In genomic region chr16:21134053-21134452, GRCh38 we compare ENCODE assay signal across 29 cellular contexts. TPM values are rescaled to one million over a fixed set of nuclear protein-coding genes. Genes with fewer than 3 reads are reported as not detected.
"Had no signal": no experiment of that assay in that cellular context is flagged by ENCODE, and none has a peak within 500 bp of the region (broad histone marks: within the 10 kb centered on the region; RNA-seq: fewer than 3 reads in every experiment).

No MANE protein-coding gene starts in this region.

- H3K27me3 ChIP-seq: ascending aorta, cardiac muscle cell had no signal

- H3K36me3 ChIP-seq: ascending aorta, cardiac muscle cell had no signal

- H3K4me3 ChIP-seq: ascending aorta, cardiac muscle cell had no signal

- ATAC-seq: activated CD8-positive, alpha-beta memory T cell treated with anti-CD3 and anti-CD28 coated beads, Interleukin-2, amount 10 ng/mL, durations not matched to agents 7 days and 5 days; activated CD8-positive, alpha-beta T cell treated with anti-CD3 and anti-CD28 coated beads, Interleukin-2, amount 10 ng/mL, durations not matched to agents 7 days and 5 days; activated naive CD8-positive, alpha-beta T cell treated with anti-CD3 and anti-CD28 coated beads, Interleukin-2, amount 50 U/mL, for 24 hours had no signal

- H3K4me1 ChIP-seq: ascending aorta had no signal

- H3K27ac ChIP-seq: ascending aorta, cardiac muscle cell, VCaP had no signal

- FAIRE-seq: bronchial epithelial cell, TTC549 had no signal

- H3K9me3 ChIP-seq: ascending aorta had no signal

- DNase-seq: activated B cell treated with CpG ODN at 0.5 μM for 24 hours; activated CD4-positive, alpha-beta memory T cell treated with anti-CD3 and anti-CD28 coated beads, Interleukin-2, amount 10 ng/mL, durations not matched to agents 7 days and 5 days; activated CD4-positive, alpha-beta T cell treated with anti-CD3 and anti-CD28 coated beads for 4 hours; activated CD4-positive, alpha-beta T cell treated with anti-CD3 and anti-CD28 coated beads, Interleukin-2, amount 10 ng/mL, durations not matched to agents 7 days and 5 days; activated CD4-positive, alpha-beta T cell treated with anti-CD3 and anti-CD28 coated beads, Interleukin-2, amount 50 U/mL, for 48 hours; activated CD4-positive, CD25-positive, alpha-beta regulatory T cell treated with anti-CD3 and anti-CD28 coated beads, Interleukin-2, amount 50 U/mL, for 72 hours; activated CD8-positive, alpha-beta memory T cell treated with anti-CD3 and anti-CD28 coated beads for 24 hours; activated CD8-positive, alpha-beta memory T cell treated with anti-CD3 and anti-CD28 coated beads, Interleukin-2, amount 10 ng/mL, durations not matched to agents 7 days and 5 days; activated CD8-positive, alpha-beta memory T cell treated with anti-CD3 and anti-CD28 coated beads, Interleukin-2, amount 50 U/mL, for 48 hours; activated CD8-positive, alpha-beta T cell treated with anti-CD3 and anti-CD28 coated beads, Interleukin-2, amount 10 ng/mL, durations not matched to agents 7 days and 5 days; activated effector memory CD4-positive, alpha-beta T cell treated with Interleukin-2 at 50 U/mL for 16 hours; activated gamma-delta T cell; activated naive CD4-positive, alpha-beta T cell treated with anti-CD3 and anti-CD28 coated beads, Interleukin-2, amount 10 ng/mL, durations not matched to agents 7 days and 5 days; activated naive CD4-positive, alpha-beta T cell treated with Interleukin-2 at 50 U/mL for 16 hours; activated naive CD8-positive, alpha-beta T cell treated with anti-CD3 and anti-CD28 coated beads, Interleukin-2, amount 10 ng/mL, durations not matched to agents 7 days and 5 days; activated naive CD8-positive, alpha-beta T cell treated with anti-CD3 and anti-CD28 coated beads, Interleukin-2, amount 50 U/mL, for 24 hours; activated T-cell treated with anti-CD3 and anti-CD28 coated beads, Interleukin-2, amount 50 U/mL, for 24 hours; activated T-cell treated with anti-CD3 and anti-CD28 coated beads, Interleukin-2, amount 50 U/mL, for 48 hours; amygdala; anterior cingulate cortex; caudate nucleus; cerebellar nuclear complex; T-helper 9 cell had no signal

RNA-seq across cellular contexts. Expression of gene DNAH3, which starts 16.6 kb away (rescaled TPM):
- total RNA-seq: activated B cell treated with CpG ODN at 0.5 μM for 24 hours; activated CD4-positive, alpha-beta T cell treated with anti-CD3 and anti-CD28 coated beads, Interleukin-2, amount 10 ng/mL, durations not matched to agents 7 days and 5 days; activated CD8-positive, alpha-beta T cell treated with anti-CD3 and anti-CD28 coated beads, Interleukin-2, amount 10 ng/mL, durations not matched to agents 7 days and 5 days; activated naive CD8-positive, alpha-beta T cell treated with anti-CD3 and anti-CD28 coated beads, Interleukin-2, amount 10 ng/mL, durations not matched to agents 7 days and 5 days; chondrocyte had no signal
